19 cellular contexts compared by ENCODE assay signal in genomic region chr6:14176429-14176828, GRCh38. TPM values are rescaled to one million over a fixed set of nuclear protein-coding genes. Genes with fewer than 3 reads are reported as not detected.
DNase-seq lines count a peak whose midpoint lies in the region; ATAC-seq and TF ChIP-seq lines count a peak whose summit lies in the region.
"Had no signal": no experiment of that assay in that cellular context is flagged by ENCODE, and none has a peak within 500 bp of the region (broad histone marks: within the 10 kb centered on the region; RNA-seq: fewer than 3 reads in every experiment).

No MANE protein-coding gene starts in this region.

- no peaks in the 10 kb centered on the region for H3F3A ChIP-seq in Loucy (ENCODE audit: low read depth)

- H3K4me3 Mint-ChIP-seq in stimulated activated naive B cell treated with anti-CD40 and anti-IgM and Interleukin-4, amounts not matched to agents 10 μg/mL and 1 μg/mL and 100 μg/mL, for 72 hours: no peak overlapping the region
- H3K4me3 Mint-ChIP-seq: B cell; CD4-positive, alpha-beta T cell; CD8-positive, alpha-beta T cell had no signal

- H3K27ac Mint-ChIP-seq in stimulated activated naive B cell treated with anti-CD40 and anti-IgM and Interleukin-4, amounts not matched to agents 10 μg/mL and 1 μg/mL and 100 μg/mL, for 72 hours: peak overlapping the region; percentile 59
- H3K27ac Mint-ChIP-seq: B cell; CD4-positive, alpha-beta T cell; CD8-positive, alpha-beta T cell had no signal

- no peaks in the 10 kb centered on the region for H3K9me3 Mint-ChIP-seq in stimulated activated naive B cell treated with anti-CD40 and anti-IgM and Interleukin-4, amounts not matched to agents 10 μg/mL and 1 μg/mL and 100 μg/mL, for 72 hours
- H3K9me3 Mint-ChIP-seq: CD4-positive, alpha-beta T cell had no signal

- H3K36me3 Mint-ChIP-seq in stimulated activated naive B cell treated with anti-CD40 and anti-IgM and Interleukin-4, amounts not matched to agents 10 μg/mL and 1 μg/mL and 100 μg/mL, for 72 hours: peaks cover 34 to 66% of the 10 kb centered on the region in 2 donors
- H3K36me3 Mint-ChIP-seq: CD8-positive, alpha-beta T cell had no signal

- H3K27me3 Mint-ChIP-seq in stimulated activated naive B cell treated with anti-CD40 and anti-IgM and Interleukin-4, amounts not matched to agents 10 μg/mL and 1 μg/mL and 100 μg/mL, for 72 hours: no peaks in the 10 kb centered on the region
- H3K27me3 Mint-ChIP-seq: B cell; CD4-positive, alpha-beta T cell had no signal

- H3K36me3 ChIP-seq in Loucy (ENCODE audit: insufficient read depth, low read length) (no peaks in the 10 kb centered on the region), mucosa of descending colon (ENCODE audit: low read depth) (no peaks in the 10 kb centered on the region)
- H3K36me3 ChIP-seq: BLaER1 treated with 17β-estradiol and CSF1 and Interleukin-3, amounts not matched to agents 10 nM and 100 nM had no signal

- peak overlapping the region; percentile 29; the same call in 1 of the 2 replicates for H2AFZ ChIP-seq in Loucy (ENCODE audit: low read length)

- no peaks in the 10 kb centered on the region for H3K9me2 ChIP-seq in Loucy (replicated peaks; ENCODE audit: low read depth, low read length)

- H3K9me3 ChIP-seq in Loucy (ENCODE audit: insufficient read depth, low read depth, low read length) (no peaks in the 10 kb centered on the region), mucosa of descending colon (peaks cover 2% of the 10 kb centered on the region)
- H3K9me3 ChIP-seq: Caco-2 had no signal

- no peaks in the 10 kb centered on the region for H3K27me3 ChIP-seq in Loucy (ENCODE audit: insufficient read depth, low read length, poor library complexity, severe bottlenecking)
- H3K27me3 ChIP-seq: BLaER1 treated with 17β-estradiol and CSF1 and Interleukin-3, amounts not matched to agents 10 nM and 100 nM had no signal

- no peaks in the 10 kb centered on the region for H4K20me1 ChIP-seq in Loucy (ENCODE audit: insufficient read depth, low read length, poor library complexity, severe bottlenecking)
- H4K20me1 ChIP-seq: BLaER1 treated with 17β-estradiol and CSF1 and Interleukin-3, amounts not matched to agents 10 nM and 100 nM had no signal

- DNase-seq in mucosa of descending colon: no peak
- no peak for DNase-seq in stimulated activated naive B cell treated with anti-CD40 and anti-IgM and Interleukin-4, amounts not matched to agents 10 μg/mL and 1 μg/mL and 100 μg/mL, for 72 hours
- DNase-seq in HUDEP-2 (lab: John Stamatoyannopoulos, UW; ENCODE audit: unreplicated experiment in 76 of 76): no peak
- no peak for DNase-seq in Right ventricle myocardium inferior (ENCODE audit: missing footprints)
- DNase-seq: AML-193; Caco-2; Calu3; CD4-positive, alpha-beta T cell; CD8-positive, alpha-beta T cell; DMS53; DMS79; DND-41; EL; GDM1 had no signal

- peaks cover 2 to 4% of the 10 kb centered on the region in 2 donors for H3K4me1 Mint-ChIP-seq in stimulated activated naive B cell treated with anti-CD40 and anti-IgM and Interleukin-4, amounts not matched to agents 10 μg/mL and 1 μg/mL and 100 μg/mL, for 72 hours

- no peak overlapping the region for H3K4me3 ChIP-seq in Loucy (ENCODE audit: low read length, poor library complexity, severe bottlenecking)
- H3K4me3 ChIP-seq in mucosa of descending colon: no peak overlapping the region
- H3K4me3 ChIP-seq: A549; BLaER1 treated with 17β-estradiol and CSF1 and Interleukin-3, amounts not matched to agents 10 nM and 100 nM; GM12878 had no signal

- TF ChIP-seq CTCF in Loucy (conservative IDR thresholded peaks at IDR 0.05; ENCODE audit: low read length): no peak
- no peak for TF ChIP-seq CTCF in mucosa of descending colon (IDR thresholded peaks at IDR 0.05)

- no peaks in the 10 kb centered on the region for H3K79me2 ChIP-seq in Loucy (ENCODE audit: insufficient read depth, low read length)

- ATAC-seq in mucosa of descending colon (peak; percentile 76), Right ventricle myocardium inferior (no peak)
- no peak for ATAC-seq in stimulated activated naive B cell treated with anti-CD40 and anti-IgM and Interleukin-4, amounts not matched to agents 10 μg/mL and 1 μg/mL and 100 μg/mL, for 72 hours (replicated peaks)
- ATAC-seq: A549; CD8-positive, alpha-beta T cell; GM12878 had no signal

- H3K4me2 ChIP-seq in Loucy (ENCODE audit: low read depth, low read length, poor library complexity, severe bottlenecking): no peak overlapping the region
- H3K4me2 ChIP-seq: A549 had no signal

- intact Hi-C loops in mucosa of descending colon (cut with DNase I, micrococcal nuclease) (no loop called here), Right ventricle myocardium inferior (cut with DNase I) (no loop called here)

- H3K9ac ChIP-seq in Loucy (ENCODE audit: low read depth, low read length, poor library complexity, severe bottlenecking): peak overlapping the region; percentile 45
- H3K9ac ChIP-seq: BLaER1 treated with 17β-estradiol and CSF1 and Interleukin-3, amounts not matched to agents 10 nM and 100 nM had no signal

- H3K4me1 ChIP-seq in Loucy (ENCODE audit: insufficient read depth, low read length, poor library complexity, severe bottlenecking) (peaks cover 44% of the 10 kb centered on the region), mucosa of descending colon (ENCODE audit: low read depth) (peaks cover 8% of the 10 kb centered on the region)
- H3K4me1 ChIP-seq: A549 had no signal

RNA-seq across cellular contexts. Expression of gene CD83, which starts 58.9 kb away (rescaled TPM):
- total RNA-seq in mucosa of descending colon: 1 to 10 TPM; 1.4 to 2.5 (median 2.2) TPM
- total RNA-seq in Right ventricle myocardium inferior: 1.3 TPM
